In the genomic region with DNA sequence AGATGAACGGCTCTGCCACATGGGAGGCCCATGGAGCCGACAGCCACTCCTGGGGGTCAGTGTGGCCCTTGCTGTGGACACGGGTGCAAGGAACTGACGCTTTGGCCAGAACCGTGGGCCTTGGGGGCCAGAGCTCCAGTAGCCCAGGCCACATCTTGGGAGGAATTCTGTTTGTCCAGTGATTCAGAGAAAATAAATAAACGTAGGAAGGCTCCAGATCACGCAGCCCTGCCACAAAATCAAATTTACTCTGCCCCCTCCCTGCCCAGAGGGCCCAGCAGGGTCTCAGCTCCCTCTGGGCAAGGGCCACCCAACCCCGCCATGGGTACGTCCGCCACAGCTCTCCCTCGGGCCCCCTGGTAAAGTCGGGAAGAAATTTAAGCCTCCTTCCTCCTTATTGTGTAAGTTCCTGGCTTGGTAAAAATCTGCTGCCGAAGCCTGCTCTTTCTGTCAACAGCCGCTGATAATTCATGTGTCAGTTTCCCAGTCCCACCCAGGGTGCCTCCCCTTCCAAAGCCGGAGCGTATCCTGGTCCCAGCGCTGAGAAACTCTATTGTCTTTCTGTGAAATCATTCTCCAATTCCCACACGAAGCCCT, we compare ENCODE assay signal across 11 cellular contexts. TPM values are rescaled to one million over a fixed set of nuclear protein-coding genes. Genes with fewer than 3 reads are reported as not detected.
DNase-seq lines count a peak whose midpoint lies in the region; ATAC-seq and TF ChIP-seq lines count a peak whose summit lies in the region.
"Had no signal": no experiment of that assay in that cellular context is flagged by ENCODE, and none has a peak within 500 bp of the region (broad histone marks: within the 10 kb centered on the region; RNA-seq: fewer than 3 reads in every experiment).

No MANE protein-coding gene starts in this region.

- H3K9me2 ChIP-seq in MM.1S (replicated peaks; ENCODE audit: insufficient read depth, low read length) = no peaks in the 10 kb centered on the region

- no peaks in the 10 kb centered on the region for H3K9me3 ChIP-seq in transverse colon
- H3K9me3 ChIP-seq in MM.1S (replicated peaks; ENCODE audit: insufficient read depth, low read length) = no peaks in the 10 kb centered on the region
- H3K9me3 ChIP-seq: adrenal gland had no signal

- H3K4me1 ChIP-seq in transverse colon (no peaks in the 10 kb centered on the region), MM.1S (ENCODE audit: low read length) (no peaks in the 10 kb centered on the region)
- H3K4me1 ChIP-seq: adrenal gland had no signal

- peaks cover 5% of the 10 kb centered on the region for H3K4me1 Mint-ChIP-seq in activated CD8-positive, alpha-beta memory T cell treated with anti-CD3 and anti-CD28 coated beads, Interleukin-2, amount 10 ng/mL, durations not matched to agents 7 days and 5 days
- H3K4me1 Mint-ChIP-seq in glutamatergic neuron (ENCODE audit: low read depth, unreplicated experiment) = no peaks in the 10 kb centered on the region

- no peak overlapping the region for H2AFZ ChIP-seq in MM.1S (ENCODE audit: low read length)

- TF ChIP-seq POLR2A in transverse colon (IDR thresholded peaks at IDR 0.05) = no peak

- no peaks in the 10 kb centered on the region for H3K79me2 ChIP-seq in MM.1S (ENCODE audit: low read length)

- TF ChIP-seq CTCF in transverse colon (IDR thresholded peaks at IDR 0.05) (no peak), MM.1S (IDR thresholded peaks at IDR 0.05; ENCODE audit: low read length) (no peak), glutamatergic neuron (IDR thresholded peaks at IDR 0.05; ENCODE audit: partially characterized antibody, unreplicated experiment) (no peak)

- no peaks in the 10 kb centered on the region for H3K36me3 Mint-ChIP-seq in activated CD8-positive, alpha-beta memory T cell treated with anti-CD3 and anti-CD28 coated beads, Interleukin-2, amount 10 ng/mL, durations not matched to agents 7 days and 5 days
- H3K36me3 Mint-ChIP-seq in glutamatergic neuron (ENCODE audit: unreplicated experiment) = no peaks in the 10 kb centered on the region

- CTCF ChIA-PET in activated CD8-positive, alpha-beta memory T cell treated with anti-CD3 and anti-CD28 coated beads, Interleukin-2, amount 10 ng/mL, durations not matched to agents 7 days and 5 days (lab: Charles Lee) = no interaction called here

- intact Hi-C loops in transverse colon (cut with DNase I; ENCODE audit: low total_unique reads) = no loop called here

- H3K4me3 ChIP-seq in transverse colon = no peak overlapping the region
- no peak overlapping the region for H3K4me3 ChIP-seq in MM.1S (ENCODE audit: low read length)
- H3K4me3 ChIP-seq: adrenal gland had no signal

- no peak overlapping the region for H3K4me2 ChIP-seq in MM.1S (ENCODE audit: low read depth, low read length)

- no peaks in the 10 kb centered on the region for H3F3A ChIP-seq in MM.1S (ENCODE audit: insufficient read depth, low read length)

- H4K20me1 ChIP-seq in MM.1S (ENCODE audit: insufficient read depth, low read length) = no peaks in the 10 kb centered on the region

- peaks cover 11% of the 10 kb centered on the region for H3K9me3 Mint-ChIP-seq in activated CD8-positive, alpha-beta memory T cell treated with anti-CD3 and anti-CD28 coated beads, Interleukin-2, amount 10 ng/mL, durations not matched to agents 7 days and 5 days (ENCODE audit: low read depth)
- peaks cover 17% of the 10 kb centered on the region for H3K9me3 Mint-ChIP-seq in glutamatergic neuron (ENCODE audit: unreplicated experiment)

- peak; percentile 53 for DNase-seq in activated CD8-positive, alpha-beta memory T cell treated with anti-CD3 and anti-CD28 coated beads for 24 hours
- DNase-seq in activated CD8-positive, alpha-beta memory T cell treated with anti-CD3 and anti-CD28 coated beads, Interleukin-2, amount 10 ng/mL, durations not matched to agents 7 days and 5 days = no peak
- peak; percentile 42 for DNase-seq in amniotic epithelial cell (ENCODE audit: low read depth)
- DNase-seq in iris pigment epithelial cell (ENCODE audit: low read depth) = peak; percentile 55
- DNase-seq in transverse colon = peak; percentile 11
- no peak for DNase-seq in MM.1S
- DNase-seq in glutamatergic neuron = no peak
- DNase-seq: C1 segment of cervical spinal cord had no signal

- in situ Hi-C loops in transverse colon (cut with MboI; ENCODE audit: low pct_ligation_motif_present in 1 of 4, low pct_unique_long_range_greater_than_20kb in 1 of 4, low sequenced_read_pairs in 3 of 4) = no loop called here

- no peak for TF ChIP-seq EP300 in transverse colon (IDR thresholded peaks at IDR 0.05; ENCODE audit: low read depth)

- H3K4me3 Mint-ChIP-seq in activated CD8-positive, alpha-beta memory T cell treated with anti-CD3 and anti-CD28 coated beads, Interleukin-2, amount 10 ng/mL, durations not matched to agents 7 days and 5 days = no peak overlapping the region
- no peak overlapping the region for H3K4me3 Mint-ChIP-seq in glutamatergic neuron (ENCODE audit: unreplicated experiment)

- peak overlapping the region in 2 of 4 donors; percentile 41 to 50 for H3K27ac ChIP-seq in transverse colon
- H3K27ac ChIP-seq in MM.1S (ENCODE audit: low read length) = no peak overlapping the region

- peaks cover 4% of the 10 kb centered on the region for H3K27me3 Mint-ChIP-seq in activated CD8-positive, alpha-beta memory T cell treated with anti-CD3 and anti-CD28 coated beads, Interleukin-2, amount 10 ng/mL, durations not matched to agents 7 days and 5 days
- peaks cover 11% of the 10 kb centered on the region for H3K27me3 Mint-ChIP-seq in glutamatergic neuron (ENCODE audit: unreplicated experiment)

- H3K27ac Mint-ChIP-seq in activated CD8-positive, alpha-beta memory T cell treated with anti-CD3 and anti-CD28 coated beads, Interleukin-2, amount 10 ng/mL, durations not matched to agents 7 days and 5 days = no peak overlapping the region
- no peak overlapping the region for H3K27ac Mint-ChIP-seq in glutamatergic neuron (ENCODE audit: unreplicated experiment)

- WGBS in transverse colon (ENCODE audit: low coverage in 1 of 2), 2 donors = 22 to 23% methylated on average over 6 to 18 of the region's 18 CpGs

- no peaks in the 10 kb centered on the region for H3K36me3 ChIP-seq in transverse colon
- H3K36me3 ChIP-seq in MM.1S (replicated peaks; ENCODE audit: insufficient read depth, low read length) = no peaks in the 10 kb centered on the region
- H3K36me3 ChIP-seq: adrenal gland had no signal

- no peak overlapping the region for H3K9ac ChIP-seq in MM.1S (ENCODE audit: low read length)

- no peak for ATAC-seq in activated CD8-positive, alpha-beta memory T cell treated with anti-CD3 and anti-CD28 coated beads, Interleukin-2, amount 10 ng/mL, durations not matched to agents 7 days and 5 days
- no peak for ATAC-seq in HG02610 (IDR thresholded peaks at IDR 0.05; ENCODE audit: unreplicated experiment)

- H3K27me3 ChIP-seq in transverse colon (no peaks in the 10 kb centered on the region), MM.1S (replicated peaks; ENCODE audit: insufficient read depth, low read length) (peaks cover 70% of the 10 kb centered on the region)
- H3K27me3 ChIP-seq: adrenal gland had no signal

RNA-seq across cellular contexts. Expression of a gene that starts 6.9 kb away (rescaled TPM):
- not detected for total RNA-seq in activated CD8-positive, alpha-beta memory T cell treated with anti-CD3 and anti-CD28 coated beads, Interleukin-2, amount 10 ng/mL, durations not matched to agents 7 days and 5 days
- not detected for total RNA-seq in transverse colon
- not detected for total RNA-seq in glutamatergic neuron (ENCODE audit: unreplicated experiment)
- total RNA-seq: liver had no signal

Comparison
In these comparisons a context has a peak if more than half of its experiments do, and no peak if none do; other contexts are left out.
1. DNase-seq: peak in activated CD8-positive, alpha-beta memory T cell treated with anti-CD3 and anti-CD28 coated beads for 24 hours (single experiment), amniotic epithelial cell (single experiment), iris pigment epithelial cell (single experiment) and transverse colon (single experiment); none in activated CD8-positive, alpha-beta memory T cell treated with anti-CD3 and anti-CD28 coated beads, Interleukin-2, amount 10 ng/mL, durations not matched to agents 7 days and 5 days (single experiment), MM.1S (single experiment) and glutamatergic neuron (single experiment).